Comparison of ENCODE assay signal across 1 cellular context in the genomic region with DNA sequence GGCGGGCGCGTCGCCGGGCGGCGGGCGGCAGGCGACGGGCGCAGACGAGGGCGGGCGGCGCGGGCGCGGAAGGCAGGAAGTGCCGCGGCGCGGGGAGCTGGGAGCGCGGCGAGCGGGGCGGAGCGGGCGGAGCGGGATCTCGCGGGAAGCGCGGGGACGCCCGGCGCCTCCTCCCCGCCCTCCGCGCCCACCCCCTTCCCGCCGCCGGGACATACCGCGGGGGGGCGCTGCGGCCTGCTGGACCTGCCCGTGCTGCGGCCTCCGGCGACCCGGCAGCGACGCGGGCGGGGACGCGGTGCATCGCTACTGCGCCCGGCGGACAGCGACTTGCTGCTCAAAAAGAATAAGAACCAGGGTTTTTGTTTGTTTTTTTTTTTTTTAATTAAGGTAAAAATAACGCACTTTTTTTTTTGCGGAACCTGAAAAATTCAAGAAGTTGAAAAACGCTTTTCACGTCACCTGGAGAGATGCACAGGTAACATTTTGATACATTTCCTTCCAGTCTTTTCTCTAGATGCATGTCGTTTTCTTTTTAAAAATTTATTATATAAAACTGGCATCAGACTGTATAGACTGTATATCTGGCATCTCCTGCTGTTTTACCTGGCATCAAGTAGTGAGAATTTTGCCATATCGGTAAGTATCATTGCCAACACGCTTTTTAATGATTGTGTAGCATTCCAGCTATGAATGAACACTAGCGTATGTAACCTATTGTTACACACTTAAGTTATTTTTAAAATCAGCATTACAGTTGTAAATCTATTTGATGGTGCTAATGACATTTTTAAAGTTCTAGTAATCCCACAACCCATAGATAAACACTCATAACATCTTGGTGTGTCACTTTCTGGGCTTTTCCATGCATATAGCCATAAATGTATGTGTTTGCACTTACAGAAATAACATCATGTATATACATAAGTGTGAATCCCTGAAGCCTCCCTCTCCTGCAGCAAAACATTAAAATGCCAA.
A peak's percentile ranks its signal among the peaks of the same experiment; 100 is the strongest.
TF ChIP-seq lines count a peak whose summit lies in the region.

A gene with protein sequence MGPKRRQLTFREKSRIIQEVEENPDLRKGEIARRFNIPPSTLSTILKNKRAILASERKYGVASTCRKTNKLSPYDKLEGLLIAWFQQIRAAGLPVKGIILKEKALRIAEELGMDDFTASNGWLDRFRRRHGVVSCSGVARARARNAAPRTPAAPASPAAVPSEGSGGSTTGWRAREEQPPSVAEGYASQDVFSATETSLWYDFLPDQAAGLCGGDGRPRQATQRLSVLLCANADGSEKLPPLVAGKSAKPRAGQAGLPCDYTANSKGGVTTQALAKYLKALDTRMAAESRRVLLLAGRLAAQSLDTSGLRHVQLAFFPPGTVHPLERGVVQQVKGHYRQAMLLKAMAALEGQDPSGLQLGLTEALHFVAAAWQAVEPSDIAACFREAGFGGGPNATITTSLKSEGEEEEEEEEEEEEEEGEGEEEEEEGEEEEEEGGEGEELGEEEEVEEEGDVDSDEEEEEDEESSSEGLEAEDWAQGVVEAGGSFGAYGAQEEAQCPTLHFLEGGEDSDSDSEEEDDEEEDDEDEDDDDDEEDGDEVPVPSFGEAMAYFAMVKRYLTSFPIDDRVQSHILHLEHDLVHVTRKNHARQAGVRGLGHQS (minus strand): TSS at position 76 of the 975 bp plus-strand sequence. CDS start 257 bp downstream, outside the sequence.

TF ChIP-seq in HepG2, 621 proteins besides CTCF, POLR2A, EP300 and RAD21 (continued from another document and continues in another):
- TF ChIP-seq ZNF816 (CRISPR knock-in tag; IDR thresholded peaks at IDR 0.05; ENCODE audit: borderline replicate concordance) (no peak), ELF4 (CRISPR knock-in tag; IDR thresholded peaks at IDR 0.05; ENCODE audit: borderline replicate concordance) (no peak), FOXA3 (CRISPR knock-in tag; IDR thresholded peaks at IDR 0.05) (peak; percentile 53; the same call in 1 of the 2 replicates), GABPA (IDR thresholded peaks at IDR 0.05; ENCODE audit: low read depth, low read length) (peak; percentile 55), GABPA (CRISPR knock-in tag; IDR thresholded peaks at IDR 0.05; ENCODE audit: low read depth) (no peak), MLXIP (CRISPR knock-in tag; IDR thresholded peaks at IDR 0.05; ENCODE audit: borderline replicate concordance) (no peak), STAT5B (CRISPR knock-in tag; IDR thresholded peaks at IDR 0.05) (no peak), PHF20 (CRISPR knock-in tag; IDR thresholded peaks at IDR 0.05) (peak; percentile 24; the same call in 1 of the 2 replicates), ZXDC (CRISPR knock-in tag; IDR thresholded peaks at IDR 0.05) (no peak), ZFP62 (CRISPR knock-in tag; IDR thresholded peaks at IDR 0.05) (no peak), KAT7 (CRISPR knock-in tag; IDR thresholded peaks at IDR 0.05; ENCODE audit: borderline replicate concordance) (no peak), JUND (CRISPR knock-in tag; IDR thresholded peaks at IDR 0.05) (no peak), ZFP37 (CRISPR knock-in tag; IDR thresholded peaks at IDR 0.05; ENCODE audit: borderline replicate concordance) (no peak), ZFP41 (CRISPR knock-in tag; IDR thresholded peaks at IDR 0.05; ENCODE audit: borderline replicate concordance) (no peak), PAX8 (CRISPR knock-in tag; IDR thresholded peaks at IDR 0.05; ENCODE audit: borderline replicate concordance) (no peak), YEATS4 (CRISPR knock-in tag; IDR thresholded peaks at IDR 0.05; ENCODE audit: borderline replicate concordance) (peak; percentile 76), E2F2 (CRISPR knock-in tag; IDR thresholded peaks at IDR 0.05; ENCODE audit: borderline replicate concordance) (no peak), HIC2 (CRISPR knock-in tag; IDR thresholded peaks at IDR 0.05; ENCODE audit: low read depth) (no peak), ATM (IDR thresholded peaks at IDR 0.05; ENCODE audit: borderline replicate concordance) (no peak), KDM5B (CRISPR knock-in tag; IDR thresholded peaks at IDR 0.05; ENCODE audit: borderline replicate concordance) (no peak), ARHGAP35 (CRISPR knock-in tag; IDR thresholded peaks at IDR 0.05; ENCODE audit: borderline replicate concordance) (no peak), YY1 (IDR thresholded peaks at IDR 0.05; ENCODE audit: insufficient read depth, insufficient replicate concordance, low read depth, low read length) (peak; percentile 83), HOXA9 (CRISPR knock-in tag; IDR thresholded peaks at IDR 0.05; ENCODE audit: borderline replicate concordance) (no peak), FOXP1 (IDR thresholded peaks at IDR 0.05) (no peak), FOXP1 (CRISPR knock-in tag; IDR thresholded peaks at IDR 0.05) (no peak), ZNF552 (CRISPR knock-in tag; IDR thresholded peaks at IDR 0.05; ENCODE audit: borderline replicate concordance) (no peak), MAF1 (CRISPR knock-in tag; IDR thresholded peaks at IDR 0.05; ENCODE audit: borderline replicate concordance) (no peak), ZNF749 (CRISPR knock-in tag; IDR thresholded peaks at IDR 0.05; ENCODE audit: borderline replicate concordance) (peak; percentile 37; the same call in 1 of the 2 replicates), ZNF143 (CRISPR knock-in tag; IDR thresholded peaks at IDR 0.05) (no peak), NONO (IDR thresholded peaks at IDR 0.05) (no peak), NONO (CRISPR knock-in tag; conservative IDR thresholded peaks at IDR 0.05) (peak; percentile 73; the same call in 1 of the 2 replicates), GMEB1 (CRISPR knock-in tag; IDR thresholded peaks at IDR 0.05; ENCODE audit: borderline replicate concordance) (peak; percentile 62; the same call in 1 of the 2 replicates), CCDC6 (CRISPR knock-in tag; IDR thresholded peaks at IDR 0.05) (no peak), SMAD1 (CRISPR knock-in tag; IDR thresholded peaks at IDR 0.05; ENCODE audit: borderline replicate concordance, low read depth) (no peak)
- TF ChIP-seq, protein P1, sequence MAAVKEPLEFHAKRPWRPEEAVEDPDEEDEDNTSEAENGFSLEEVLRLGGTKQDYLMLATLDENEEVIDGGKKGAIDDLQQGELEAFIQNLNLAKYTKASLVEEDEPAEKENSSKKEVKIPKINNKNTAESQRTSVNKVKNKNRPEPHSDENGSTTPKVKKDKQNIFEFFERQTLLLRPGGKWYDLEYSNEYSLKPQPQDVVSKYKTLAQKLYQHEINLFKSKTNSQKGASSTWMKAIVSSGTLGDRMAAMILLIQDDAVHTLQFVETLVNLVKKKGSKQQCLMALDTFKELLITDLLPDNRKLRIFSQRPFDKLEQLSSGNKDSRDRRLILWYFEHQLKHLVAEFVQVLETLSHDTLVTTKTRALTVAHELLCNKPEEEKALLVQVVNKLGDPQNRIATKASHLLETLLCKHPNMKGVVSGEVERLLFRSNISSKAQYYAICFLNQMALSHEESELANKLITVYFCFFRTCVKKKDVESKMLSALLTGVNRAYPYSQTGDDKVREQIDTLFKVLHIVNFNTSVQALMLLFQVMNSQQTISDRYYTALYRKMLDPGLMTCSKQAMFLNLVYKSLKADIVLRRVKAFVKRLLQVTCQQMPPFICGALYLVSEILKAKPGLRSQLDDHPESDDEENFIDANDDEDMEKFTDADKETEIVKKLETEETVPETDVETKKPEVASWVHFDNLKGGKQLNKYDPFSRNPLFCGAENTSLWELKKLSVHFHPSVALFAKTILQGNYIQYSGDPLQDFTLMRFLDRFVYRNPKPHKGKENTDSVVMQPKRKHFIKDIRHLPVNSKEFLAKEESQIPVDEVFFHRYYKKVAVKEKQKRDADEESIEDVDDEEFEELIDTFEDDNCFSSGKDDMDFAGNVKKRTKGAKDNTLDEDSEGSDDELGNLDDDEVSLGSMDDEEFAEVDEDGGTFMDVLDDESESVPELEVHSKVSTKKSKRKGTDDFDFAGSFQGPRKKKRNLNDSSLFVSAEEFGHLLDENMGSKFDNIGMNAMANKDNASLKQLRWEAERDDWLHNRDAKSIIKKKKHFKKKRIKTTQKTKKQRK (IDR thresholded peaks at IDR 0.05; ENCODE audit: low read length) = no peak
- TF ChIP-seq, protein P2, sequence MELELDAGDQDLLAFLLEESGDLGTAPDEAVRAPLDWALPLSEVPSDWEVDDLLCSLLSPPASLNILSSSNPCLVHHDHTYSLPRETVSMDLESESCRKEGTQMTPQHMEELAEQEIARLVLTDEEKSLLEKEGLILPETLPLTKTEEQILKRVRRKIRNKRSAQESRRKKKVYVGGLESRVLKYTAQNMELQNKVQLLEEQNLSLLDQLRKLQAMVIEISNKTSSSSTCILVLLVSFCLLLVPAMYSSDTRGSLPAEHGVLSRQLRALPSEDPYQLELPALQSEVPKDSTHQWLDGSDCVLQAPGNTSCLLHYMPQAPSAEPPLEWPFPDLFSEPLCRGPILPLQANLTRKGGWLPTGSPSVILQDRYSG (CRISPR knock-in tag; IDR thresholded peaks at IDR 0.05) = no peak
- TF ChIP-seq, protein P3, sequence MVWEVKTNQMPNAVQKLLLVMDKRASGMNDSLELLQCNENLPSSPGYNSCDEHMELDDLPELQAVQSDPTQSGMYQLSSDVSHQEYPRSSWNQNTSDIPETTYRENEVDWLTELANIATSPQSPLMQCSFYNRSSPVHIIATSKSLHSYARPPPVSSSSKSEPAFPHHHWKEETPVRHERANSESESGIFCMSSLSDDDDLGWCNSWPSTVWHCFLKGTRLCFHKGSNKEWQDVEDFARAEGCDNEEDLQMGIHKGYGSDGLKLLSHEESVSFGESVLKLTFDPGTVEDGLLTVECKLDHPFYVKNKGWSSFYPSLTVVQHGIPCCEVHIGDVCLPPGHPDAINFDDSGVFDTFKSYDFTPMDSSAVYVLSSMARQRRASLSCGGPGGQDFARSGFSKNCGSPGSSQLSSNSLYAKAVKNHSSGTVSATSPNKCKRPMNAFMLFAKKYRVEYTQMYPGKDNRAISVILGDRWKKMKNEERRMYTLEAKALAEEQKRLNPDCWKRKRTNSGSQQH (CRISPR knock-in tag; IDR thresholded peaks at IDR 0.05; ENCODE audit: low read depth) = 0 out of 2 replicates have a peak, but pooled peaks have one; percentile 71
